17 cellular contexts compared by ENCODE assay signal in genomic region chr12:127588224-127588623, GRCh38.
DNase-seq lines count a peak whose midpoint lies in the region; ATAC-seq and TF ChIP-seq lines count a peak whose summit lies in the region.
"Had no signal": no experiment of that assay in that cellular context is flagged by ENCODE, and none has a peak within 500 bp of the region (broad histone marks: within the 10 kb centered on the region; RNA-seq: fewer than 3 reads in every experiment).

No MANE protein-coding gene starts in this region.

- CTCF ChIA-PET in IMR-90 (lab: Yijun Ruan, JAX) = no interaction called here

- intact Hi-C loops in IMR-90 (cut with micrococcal nuclease) = no loop called here
- intact Hi-C loops in mucosa of descending colon (cut with DNase I, micrococcal nuclease) = no loop called here

- H3K27me3 ChIP-seq in IMR-90 (ENCODE audit: control insufficient read depth, insufficient read depth, low read length) = no peaks in the 10 kb centered on the region

- H4K8ac ChIP-seq in IMR-90 (ENCODE audit: low read depth in 2 of 2, low read length in 2 of 2) = no peak overlapping the region

- TF ChIP-seq CTCF in AG10803 (conservative IDR thresholded peaks at IDR 0.05; ENCODE audit: low read length) = no peak
- no peak for TF ChIP-seq CTCF in IMR-90 (conservative IDR thresholded peaks at IDR 0.05; ENCODE audit: low read depth, low read length)
- no peak for TF ChIP-seq CTCF in choroid plexus epithelial cell (conservative IDR thresholded peaks at IDR 0.05; ENCODE audit: low read depth, low read length)
- TF ChIP-seq CTCF in mucosa of descending colon (IDR thresholded peaks at IDR 0.05) = no peak

- peak overlapping the region; percentile 64; the same call in 1 of the 2 replicates for H2AK5ac ChIP-seq in IMR-90 (ENCODE audit: low read depth, low read length)

- no peak overlapping the region for H3K4me2 ChIP-seq in IMR-90 (ENCODE audit: low read depth, low read length)

- peak; percentile 95 for DNase-seq in AG10803 (ENCODE audit: low read depth)
- DNase-seq in IMR-90 = peak; percentile 90
- peak; percentile 92 for DNase-seq in choroid plexus epithelial cell (ENCODE audit: low read depth)
- peak in 1 of 3 donors; percentile 13 for DNase-seq in mucosa of descending colon
- DNase-seq in NCI-H1105 treated with DMSO at 0.1 percent for 48 hours (lab: John Stamatoyannopoulos, UW) = no peak
- DNase-seq in T-helper 2 cell = no peak
- no peak for DNase-seq in NCI-H82 treated with DMSO at 0.1 percent for 48 hours (lab: John Stamatoyannopoulos, UW; ENCODE audit: unreplicated experiment)
- no peak for DNase-seq in NCI-H2029 (lab: John Stamatoyannopoulos, UW)
- DNase-seq: activated naive CD8-positive, alpha-beta T cell treated with anti-CD3 and anti-CD28 coated beads, Interleukin-2, amount 50 U/mL, for 24 hours; activated T-cell treated with anti-CD3 and anti-CD28 coated beads, Interleukin-2, amount 50 U/mL, for 1 hour; CD4-positive, CD25-positive, alpha-beta regulatory T cell; H7; kidney; naive B cell; NCI-H2227 treated with DMSO at 0.1 percent for 48 hours; stimulated activated CD4-positive, alpha-beta T cell treated with anti-CD3 and anti-CD28 coated beads, Interleukin-4, amount 100 ng/mL, for 1 hour; stimulated activated naive B cell treated with anti-CD40 and anti-IgM and Interleukin-4, amounts not matched to agents 10 μg/mL and 1 μg/mL and 100 μg/mL, for 72 hours had no signal

- peak overlapping the region; percentile 73 for H3K14ac ChIP-seq in IMR-90 (replicated peaks; ENCODE audit: low read depth, low read length)

- POLR2A ChIA-PET in IMR-90 (lab: Charles Lee; ENCODE audit: unreplicated experiment) = no interaction called here

- H3K56ac ChIP-seq in IMR-90 (ENCODE audit: extremely low read depth, insufficient read depth, low read length) = no peak overlapping the region

- no peak overlapping the region for H3K9ac ChIP-seq in IMR-90 (ENCODE audit: low read depth, low read length)

- ATAC-seq in IMR-90 (ENCODE audit: low read depth) = peak; percentile 65
- peak; percentile 27 for ATAC-seq in mucosa of descending colon
- ATAC-seq: activated naive CD8-positive, alpha-beta T cell treated with anti-CD3 and anti-CD28 coated beads, Interleukin-2, amount 50 U/mL, for 24 hours; stimulated activated naive B cell treated with anti-CD40 and anti-IgM and Interleukin-4, amounts not matched to agents 10 μg/mL and 1 μg/mL and 100 μg/mL, for 72 hours had no signal

- H4K20me1 ChIP-seq in IMR-90 (ENCODE audit: insufficient read depth, low read length) = no peaks in the 10 kb centered on the region

- WGBS in IMR-90 (ENCODE audit: extremely low coverage in 2 of 2, insufficient read length in 1 of 2), 2 experiments = 26% methylated on average over 4 of the region's 7 CpGs; no CpG with 5 or more reads in 1 of the 2 experiments

- H2BK120ac ChIP-seq in IMR-90 (ENCODE audit: low read depth, low read length) = peak overlapping the region; percentile 80

- no peaks in the 10 kb centered on the region for H3K79me1 ChIP-seq in IMR-90 (ENCODE audit: low read depth in 1 of 2, low read length in 2 of 2)

- no peak overlapping the region for H3K4me3 ChIP-seq in AG10803 (ENCODE audit: low read length)
- no peak overlapping the region for H3K4me3 ChIP-seq in IMR-90 (ENCODE audit: insufficient read depth, low read depth, low read length)
- no peak overlapping the region for H3K4me3 ChIP-seq in choroid plexus epithelial cell (ENCODE audit: low read depth, low read length)
- H3K4me3 ChIP-seq in mucosa of descending colon = no peak overlapping the region

- no peak overlapping the region for H4K5ac ChIP-seq in IMR-90 (ENCODE audit: low read depth, low read length)

- H2BK5ac ChIP-seq in IMR-90 (ENCODE audit: low read depth, low read length, poor library complexity, severe bottlenecking) = peak overlapping the region; percentile 34

- no peak overlapping the region for H3K18ac ChIP-seq in IMR-90 (ENCODE audit: low read depth, low read length)

- no peaks in the 10 kb centered on the region for H3K9me1 ChIP-seq in IMR-90 (ENCODE audit: insufficient read depth, low read length)

- no peak overlapping the region for H4K91ac ChIP-seq in IMR-90 (ENCODE audit: insufficient read depth, low read depth, low read length)

- dilution Hi-C loops in IMR-90 (cut with HindIII; ENCODE audit: low sequenced_read_pairs, unreplicated experiment) = no loop called here

- H3K4me1 ChIP-seq in IMR-90 (ENCODE audit: control insufficient read depth, insufficient read depth, low read length) (peaks cover 3% of the 10 kb centered on the region; the same call in 1 of the 2 replicates), mucosa of descending colon (ENCODE audit: low read depth) (no peaks in the 10 kb centered on the region)

- TF ChIP-seq RAD21 in IMR-90 (IDR thresholded peaks at IDR 0.05; ENCODE audit: low read length) = no peak

- TF ChIP-seq POLR2A in IMR-90 (IDR thresholded peaks at IDR 0.05; ENCODE audit: low read depth, low read length) = no peak

- H3K9me3 ChIP-seq in IMR-90 (ENCODE audit: control insufficient read depth, insufficient read depth, low read length) (peaks cover 2% of the 10 kb centered on the region; the same call in 1 of the 2 replicates), mucosa of descending colon (no peaks in the 10 kb centered on the region)

- H3K27ac ChIP-seq in IMR-90 (ENCODE audit: insufficient read depth, low read length) = no peak overlapping the region

- no peaks in the 10 kb centered on the region for H3K36me3 ChIP-seq in IMR-90 (ENCODE audit: control insufficient read depth, insufficient read depth, low read length)
- H3K36me3 ChIP-seq in mucosa of descending colon (ENCODE audit: low read depth) = no peaks in the 10 kb centered on the region

- no peak overlapping the region for H2AFZ ChIP-seq in IMR-90 (replicated peaks; ENCODE audit: low read length, poor library complexity)

- H2AK9ac ChIP-seq in IMR-90 (replicated peaks; ENCODE audit: low read depth, low read length, poor library complexity) = no peak overlapping the region

- no peak overlapping the region for H2BK15ac ChIP-seq in IMR-90 (ENCODE audit: low read depth, low read length)

- peak overlapping the region; percentile 25; the same call in 1 of the 2 replicates for H3K4ac ChIP-seq in IMR-90 (ENCODE audit: low read depth, low read length)

- in situ Hi-C loops in IMR-90 (cut with MboI; ENCODE audit: low sequenced_read_pairs) = no loop called here

- no peak overlapping the region for H3K23ac ChIP-seq in IMR-90 (ENCODE audit: low read depth, low read length)

- peak overlapping the region; percentile 77 for H2BK20ac ChIP-seq in IMR-90 (ENCODE audit: low read depth, low read length)

- no TSS peak for BruUV-seq in IMR-90 (replicated peaks; lab: Mats Ljungman, UMichigan)

TF ChIP-seq in IMR-90, 13 proteins besides CTCF, POLR2A, EP300 and RAD21:
- TF ChIP-seq MAZ (IDR thresholded peaks at IDR 0.05; ENCODE audit: borderline replicate concordance, low read depth, low read length) = no peak
- TF ChIP-seq MAFK (IDR thresholded peaks at IDR 0.05; ENCODE audit: low read depth, low read length) = no peak; the same call in 1 of the 2 replicates
- TF ChIP-seq RCOR1 (IDR thresholded peaks at IDR 0.05; ENCODE audit: insufficient replicate concordance, low read length) = no peak
- TF ChIP-seq SMC3 (IDR thresholded peaks at IDR 0.05; ENCODE audit: low read depth, low read length) = no peak
- TF ChIP-seq BHLHE40 (IDR thresholded peaks at IDR 0.05; ENCODE audit: low read depth, low read length) = no peak
- no peak for TF ChIP-seq CEBPB (IDR thresholded peaks at IDR 0.05; ENCODE audit: low read depth, low read length)
- TF ChIP-seq NFE2L2 (IDR thresholded peaks at IDR 0.05; ENCODE audit: low read depth, low read length) = no peak
- TF ChIP-seq FOS (IDR thresholded peaks at IDR 0.05; ENCODE audit: low read depth, low read length) = peak; percentile 55; the same call in 1 of the 2 replicates

Comparison
In these comparisons a context has a peak if more than half of its experiments do, and no peak if none do; other contexts are left out.
1. DNase-seq: peak in AG10803 (single experiment), IMR-90 (single experiment) and choroid plexus epithelial cell (single experiment); none in NCI-H1105 treated with DMSO at 0.1 percent for 48 hours (single experiment), T-helper 2 cell (0 of 5), NCI-H82 treated with DMSO at 0.1 percent for 48 hours (single experiment) and NCI-H2029 (single experiment).